ENCODE assay signal across 1 cellular context in the genomic region with DNA sequence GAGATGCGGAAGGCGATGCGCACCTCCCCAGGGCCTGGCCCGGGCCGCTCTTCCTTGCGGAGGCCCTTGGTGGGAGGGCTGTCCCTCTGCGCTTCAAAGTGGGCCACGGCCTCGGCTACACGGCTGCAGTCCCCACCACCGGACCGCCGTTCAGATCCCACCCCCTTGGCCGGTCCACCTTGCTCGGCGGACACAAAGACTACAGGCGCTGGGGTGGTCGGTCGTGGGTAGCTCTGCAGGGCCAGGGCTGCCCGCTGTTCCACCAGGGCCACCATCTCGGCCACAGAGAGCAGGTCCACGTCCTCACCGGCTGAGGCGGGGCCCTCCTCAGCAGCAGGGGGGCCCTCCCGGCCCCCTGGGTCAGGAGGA.
A peak's percentile ranks its signal among the peaks of the same experiment; 100 is the strongest.
TF ChIP-seq lines count a peak whose summit lies in the region.

No MANE protein-coding gene starts in this region.

TF ChIP-seq in H1, 55 proteins besides CTCF, POLR2A, EP300 and RAD21:
- 0 out of 2 replicates have a peak, but pooled peaks have one; percentile 27 for TF ChIP-seq EGR1 (IDR thresholded peaks at IDR 0.05; ENCODE audit: borderline replicate concordance, low read depth, low read length)
- no peak for TF ChIP-seq SIN3A (conservative IDR thresholded peaks at IDR 0.05 in 1 of 2, IDR thresholded peaks at IDR 0.05 in 1 of 2; ENCODE audit: low read depth in 1 of 2, low read length in 2 of 2)
- TF ChIP-seq JUN (IDR thresholded peaks at IDR 0.05; ENCODE audit: low read depth, low read length) = no peak
